1 cellular context compared by ENCODE assay signal in genomic region chr14:52791204-52792096, GRCh38.
TF ChIP-seq lines count a peak whose summit lies in the region.

Gene GNPNAT1 (minus strand): TSS chr14:52791607. CDS start chr14:52784650, 6,957 bp downstream.

TF ChIP-seq in GM12878, 131 proteins besides CTCF, POLR2A, EP300 and RAD21 (continued from another document):
- TF ChIP-seq EGR1 (IDR thresholded peaks at IDR 0.05; ENCODE audit: borderline replicate concordance in 1 of 2, low read depth in 2 of 2, low read length in 2 of 2) (peak; percentile 31 to 98), ZBTB33 (IDR thresholded peaks at IDR 0.05) (no peak), ZNF24 (IDR thresholded peaks at IDR 0.05) (0 out of 2 replicates have a peak, but pooled peaks have one; percentile 20), NR2C1 (IDR thresholded peaks at IDR 0.05) (0 out of 2 replicates have a peak, but pooled peaks have one; percentile 31), E4F1 (IDR thresholded peaks at IDR 0.05; ENCODE audit: borderline replicate concordance, partially characterized antibody) (no peak), CUX1 (IDR thresholded peaks at IDR 0.05; ENCODE audit: insufficient replicate concordance, low read depth, low read length) (no peak), ZNF207 (IDR thresholded peaks at IDR 0.05; ENCODE audit: borderline replicate concordance) (no peak), BACH1 (IDR thresholded peaks at IDR 0.05; ENCODE audit: borderline replicate concordance) (peak; percentile 22; the same call in 1 of the 2 replicates), NR2F1 (conservative IDR thresholded peaks at IDR 0.05) (peak; percentile 58), DPF2 (IDR thresholded peaks at IDR 0.05) (peak; percentile 57; the same call in 1 of the 2 replicates), SPI1 (IDR thresholded peaks at IDR 0.05; ENCODE audit: borderline replicate concordance, insufficient read depth, low read depth, low read length) (no peak), PKNOX1 (IDR thresholded peaks at IDR 0.05) (no peak), CHD2 (IDR thresholded peaks at IDR 0.05; ENCODE audit: borderline replicate concordance, low read depth, low read length) (no peak), BCL11A (IDR thresholded peaks at IDR 0.05; ENCODE audit: low read depth, low read length) (no peak), GATAD2B (conservative IDR thresholded peaks at IDR 0.05; ENCODE audit: low read depth) (0 out of 2 replicates have a peak, but pooled peaks have one; percentile 12), ASH2L (IDR thresholded peaks at IDR 0.05; ENCODE audit: borderline replicate concordance, low read depth) (peak; percentile 82; the same call in 1 of the 2 replicates), NKRF (conservative IDR thresholded peaks at IDR 0.05) (peak; percentile 59; the same call in 1 of the 2 replicates)
